In genomic region chr15:66115568-66116206, GRCh38 we compare ENCODE assay signal across 12 cellular contexts.
DNase-seq lines count a peak whose midpoint lies in the region; ATAC-seq and TF ChIP-seq lines count a peak whose summit lies in the region.
"Had no signal": no experiment of that assay in that cellular context is flagged by ENCODE, and none has a peak within 500 bp of the region (broad histone marks: within the 10 kb centered on the region; RNA-seq: fewer than 3 reads in every experiment).

No MANE protein-coding gene starts in this region.

- dilution Hi-C loops in mammary epithelial cell (cut with HindIII; ENCODE audit: low sequenced_read_pairs), result no loop called here

- H3K36me3 ChIP-seq in Loucy (ENCODE audit: insufficient read depth, low read length) (no peaks in the 10 kb centered on the region), mammary epithelial cell (ENCODE audit: insufficient read depth, low read length) (no peaks in the 10 kb centered on the region), gastroesophageal sphincter (no peaks in the 10 kb centered on the region)

- H3K9me3 ChIP-seq in Loucy (ENCODE audit: insufficient read depth, low read depth, low read length) (no peaks in the 10 kb centered on the region), mammary epithelial cell (replicated peaks; ENCODE audit: insufficient read depth, low read length) (no peaks in the 10 kb centered on the region), gastroesophageal sphincter (no peaks in the 10 kb centered on the region)

- peaks cover 2% of the 10 kb centered on the region for H3K27me3 Mint-ChIP-seq in activated CD8-positive, alpha-beta T cell treated with anti-CD3 and anti-CD28 coated beads for 36 hours

- peaks cover 19% of the 10 kb centered on the region for H3K4me1 ChIP-seq in Loucy (ENCODE audit: insufficient read depth, low read length, poor library complexity, severe bottlenecking)
- H3K4me1 ChIP-seq in mammary epithelial cell (ENCODE audit: insufficient read depth, low read length), result no peaks in the 10 kb centered on the region
- H3K4me1 ChIP-seq in gastroesophageal sphincter, result no peaks in the 10 kb centered on the region

- TF ChIP-seq CTCF in Loucy (conservative IDR thresholded peaks at IDR 0.05; ENCODE audit: low read length) (no peak), mammary epithelial cell (conservative IDR thresholded peaks at IDR 0.05 in 1 of 2, IDR thresholded peaks at IDR 0.05 in 1 of 2; ENCODE audit: extremely low read depth in 1 of 2, insufficient read depth in 1 of 2, low read depth in 1 of 2, low read length in 2 of 2) (no peak), gastroesophageal sphincter (IDR thresholded peaks at IDR 0.05) (no peak)
- TF ChIP-seq CTCF in activated CD8-positive, alpha-beta T cell treated with anti-CD3 and anti-CD28 coated beads for 36 hours (IDR thresholded peaks at IDR 0.05), result no peak

- H3K4me1 Mint-ChIP-seq in activated CD8-positive, alpha-beta T cell treated with anti-CD3 and anti-CD28 coated beads for 36 hours (ENCODE audit: low read depth), result no peaks in the 10 kb centered on the region

- 25% methylated on average over 12 of the region's 18 CpGs for WGBS in mammary epithelial cell (ENCODE audit: low coverage, missing lambda C conversion rate)
- WGBS in gastroesophageal sphincter (ENCODE audit: low coverage in 1 of 2), 2 donors, result 44 to 53% methylated on average over 3 to 15 of the region's 18 CpGs

- H3K27me3 ChIP-seq in Loucy (ENCODE audit: insufficient read depth, low read length, poor library complexity, severe bottlenecking) (no peaks in the 10 kb centered on the region), mammary epithelial cell (ENCODE audit: insufficient read depth, low read length) (peaks cover 3% of the 10 kb centered on the region), gastroesophageal sphincter (peaks cover 29% of the 10 kb centered on the region)

- H3K9me2 ChIP-seq in Loucy (replicated peaks; ENCODE audit: low read depth, low read length), result no peaks in the 10 kb centered on the region

- H3F3A ChIP-seq in Loucy (ENCODE audit: low read depth), result no peaks in the 10 kb centered on the region

- CTCF ChIA-PET in activated CD8-positive, alpha-beta T cell treated with anti-CD3 and anti-CD28 coated beads for 36 hours (lab: Charles Lee), result no interaction called here
- CTCF ChIA-PET in mammary epithelial cell (lab: Charles Lee; ENCODE audit: low non-redundant PET), result interaction anchor here (0.7 kb wide), 1 partner anchor 1470 kb away, joined by 6 read pairs; no protein-coding TSS in a partner anchor

- TF ChIP-seq POLR2A in gastroesophageal sphincter (IDR thresholded peaks at IDR 0.05), result no peak

- no peaks in the 10 kb centered on the region for H3K79me2 ChIP-seq in Loucy (ENCODE audit: insufficient read depth, low read length)
- no peaks in the 10 kb centered on the region for H3K79me2 ChIP-seq in mammary epithelial cell (ENCODE audit: insufficient read depth, low read length)

- no peaks in the 10 kb centered on the region for H3K36me3 Mint-ChIP-seq in activated CD8-positive, alpha-beta T cell treated with anti-CD3 and anti-CD28 coated beads for 36 hours (ENCODE audit: low read depth)
- H3K36me3 Mint-ChIP-seq: stimulated activated naive B cell treated with anti-CD40 and anti-IgM and Interleukin-4, amounts not matched to agents 10 μg/mL and 1 μg/mL and 100 μg/mL, for 72 hours had no signal

- no peak for ATAC-seq in activated CD8-positive, alpha-beta T cell treated with anti-CD3 and anti-CD28 coated beads for 36 hours
- ATAC-seq in GM19463 (IDR thresholded peaks at IDR 0.05; ENCODE audit: unreplicated experiment), result no peak
- ATAC-seq in gastroesophageal sphincter, result no peak

- peak overlapping the region; percentile 17 for H3K4me3 ChIP-seq in Loucy (ENCODE audit: low read length, poor library complexity, severe bottlenecking)
- no peak overlapping the region for H3K4me3 ChIP-seq in mammary epithelial cell (replicated peaks in 1 of 3; ENCODE audit: insufficient read depth in 1 of 3, low read depth in 2 of 3, low read length in 3 of 3)
- H3K4me3 ChIP-seq in gastroesophageal sphincter, result no peak overlapping the region

- TF ChIP-seq EP300 in gastroesophageal sphincter (IDR thresholded peaks at IDR 0.05), result no peak

- H3K27ac Mint-ChIP-seq in activated CD8-positive, alpha-beta T cell treated with anti-CD3 and anti-CD28 coated beads for 36 hours, result no peak overlapping the region
- H3K27ac Mint-ChIP-seq: stimulated activated naive B cell treated with anti-CD40 and anti-IgM and Interleukin-4, amounts not matched to agents 10 μg/mL and 1 μg/mL and 100 μg/mL, for 72 hours had no signal

- in situ Hi-C loops in mammary epithelial cell (cut with MboI; ENCODE audit: low sequenced_read_pairs in 2 of 2), result no loop called here

- no peak overlapping the region for H3K4me3 Mint-ChIP-seq in activated CD8-positive, alpha-beta T cell treated with anti-CD3 and anti-CD28 coated beads for 36 hours

- peak; percentile 25 for DNase-seq in DMS153 (lab: John Stamatoyannopoulos, UW)
- no peak for DNase-seq in DMS153 treated with DMSO at 0.1 percent for 48 hours (lab: John Stamatoyannopoulos, UW; ENCODE audit: unreplicated experiment)
- DNase-seq in activated CD8-positive, alpha-beta T cell treated with anti-CD3 and anti-CD28 coated beads for 36 hours, result peak; percentile 7
- DNase-seq in left kidney (ENCODE audit: low read depth, low spot score), result peak; percentile 36
- DNase-seq in mammary epithelial cell, result no peak
- DNase-seq: aorta; OCI-M1; stimulated activated naive B cell treated with anti-CD40 and anti-IgM and Interleukin-4, amounts not matched to agents 10 μg/mL and 1 μg/mL and 100 μg/mL, for 72 hours had no signal

- BruUV-seq in mammary epithelial cell (replicated peaks; lab: Mats Ljungman, UMichigan), result no TSS peak

- H3K27ac ChIP-seq in mammary epithelial cell (ENCODE audit: insufficient read depth, low read depth, low read length) (no peak overlapping the region), gastroesophageal sphincter (no peak overlapping the region)
- H3K27ac ChIP-seq: 22Rv1 had no signal

- intact Hi-C loops in activated CD8-positive, alpha-beta T cell treated with anti-CD3 and anti-CD28 coated beads for 36 hours (cut with micrococcal nuclease), result no loop called here
- intact Hi-C loops in mammary epithelial cell (cut with micrococcal nuclease), result no loop called here

- POLR2A ChIA-PET in activated CD8-positive, alpha-beta T cell treated with anti-CD3 and anti-CD28 coated beads for 36 hours (lab: Charles Lee), result no interaction called here

- no peaks in the 10 kb centered on the region for H3K9me3 Mint-ChIP-seq in activated CD8-positive, alpha-beta T cell treated with anti-CD3 and anti-CD28 coated beads for 36 hours
- H3K9me3 Mint-ChIP-seq: stimulated activated naive B cell treated with anti-CD40 and anti-IgM and Interleukin-4, amounts not matched to agents 10 μg/mL and 1 μg/mL and 100 μg/mL, for 72 hours had no signal

- H2AFZ ChIP-seq in Loucy (ENCODE audit: low read length) (0 out of 2 replicates have a peak overlapping the region, but pooled peaks have one; percentile 11), mammary epithelial cell (ENCODE audit: low read depth, low read length) (no peak overlapping the region)

- H3K9ac ChIP-seq in Loucy (ENCODE audit: low read depth, low read length, poor library complexity, severe bottlenecking), result peak overlapping the region; percentile 34
- H3K9ac ChIP-seq in mammary epithelial cell (ENCODE audit: insufficient read depth, low read length), result no peak overlapping the region

- H3K4me2 ChIP-seq in Loucy (ENCODE audit: low read depth, low read length, poor library complexity, severe bottlenecking) (peak overlapping the region; percentile 45), mammary epithelial cell (ENCODE audit: insufficient read depth, low read depth, low read length) (no peak overlapping the region)

- no peaks in the 10 kb centered on the region for H4K20me1 ChIP-seq in Loucy (ENCODE audit: insufficient read depth, low read length, poor library complexity, severe bottlenecking)
- no peaks in the 10 kb centered on the region for H4K20me1 ChIP-seq in mammary epithelial cell (ENCODE audit: insufficient read depth, low read length)

Comparison
In these comparisons a context has a peak if more than half of its experiments do, and no peak if none do; other contexts are left out.
1. DNase-seq: peak in DMS153 (single experiment), activated CD8-positive, alpha-beta T cell treated with anti-CD3 and anti-CD28 coated beads for 36 hours (single experiment) and left kidney (single experiment); none in DMS153 treated with DMSO at 0.1 percent for 48 hours (single experiment) and mammary epithelial cell (single experiment).